ENCODE assay signal across 22 cellular contexts in the genomic region with DNA sequence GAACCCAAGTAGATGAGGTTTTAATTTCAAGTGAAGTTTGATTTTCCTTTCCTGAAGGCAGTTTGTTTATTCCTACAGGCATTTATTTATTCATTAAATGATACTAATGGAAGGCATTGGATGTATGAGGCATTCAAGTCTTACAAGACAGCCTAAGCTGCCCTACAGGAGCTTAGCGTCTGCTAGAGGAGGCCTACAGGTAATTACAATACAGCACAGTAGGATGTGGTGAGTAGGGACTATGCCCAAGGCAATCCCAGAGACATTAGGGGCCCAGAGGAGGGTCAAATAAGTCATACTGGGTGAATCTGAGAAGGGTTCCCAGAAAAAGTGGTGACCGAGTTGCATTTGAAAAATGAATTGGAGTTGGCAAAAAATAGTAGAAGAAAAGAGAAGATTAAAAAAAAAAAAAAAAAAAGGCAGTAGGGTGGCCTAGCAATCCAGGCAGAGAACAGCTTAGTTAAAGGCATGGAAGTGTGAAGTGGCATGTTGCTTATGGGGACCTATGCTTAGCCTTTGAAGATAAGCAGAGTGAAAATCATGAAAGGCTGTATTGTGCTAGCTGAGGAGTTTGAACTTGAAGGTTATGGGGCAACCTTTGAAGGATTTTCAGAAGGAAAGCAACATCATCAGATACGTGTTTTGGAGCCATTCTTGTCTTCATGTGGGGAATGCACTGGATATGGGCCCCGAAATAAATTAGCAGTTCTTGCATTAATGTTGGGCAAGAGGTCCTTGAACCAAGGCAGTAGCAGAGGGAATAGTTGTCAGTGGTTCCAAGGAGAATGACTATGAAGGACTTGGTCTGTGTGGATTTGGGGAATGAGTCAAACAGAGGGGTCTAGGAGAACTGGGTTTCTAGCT.
DNase-seq lines count a peak whose midpoint lies in the region; ATAC-seq and TF ChIP-seq lines count a peak whose summit lies in the region.
"Had no signal": no experiment of that assay in that cellular context is flagged by ENCODE, and none has a peak within 500 bp of the region (broad histone marks: within the 10 kb centered on the region; RNA-seq: fewer than 3 reads in every experiment).

No MANE protein-coding gene starts in this region.

- no peaks in the 10 kb centered on the region for H3K27me3 Mint-ChIP-seq in activated T-helper 17 cell treated with anti-CD3 and anti-CD28 coated beads, Interleukin-2, amount 50 U/mL, for 72 hours
- no peaks in the 10 kb centered on the region for H3K27me3 Mint-ChIP-seq in memory B cell
- H3K27me3 Mint-ChIP-seq: CD4-positive, alpha-beta T cell had no signal

- H3K4me1 Mint-ChIP-seq in activated T-helper 17 cell treated with anti-CD3 and anti-CD28 coated beads, Interleukin-2, amount 50 U/mL, for 72 hours: no peaks in the 10 kb centered on the region
- peaks cover 18% of the 10 kb centered on the region for H3K4me1 Mint-ChIP-seq in memory B cell

- H3K27me3 ChIP-seq in gastrocnemius medialis (no peaks in the 10 kb centered on the region), right cardiac atrium (ENCODE audit: control insufficient read depth, insufficient read depth) (no peaks in the 10 kb centered on the region)

- H3K4me3 ChIP-seq in gastrocnemius medialis (no peak overlapping the region), right cardiac atrium (ENCODE audit: low read length) (no peak overlapping the region)

- H3K27ac ChIP-seq in gastrocnemius medialis (no peak overlapping the region), right cardiac atrium (ENCODE audit: low read length) (no peak overlapping the region)
- H3K27ac ChIP-seq: 22Rv1 had no signal

- TF ChIP-seq POLR2A in gastrocnemius medialis (IDR thresholded peaks at IDR 0.05): no peak

- intact Hi-C loops in gastrocnemius medialis (cut with DNase I; ENCODE audit: low total_unique reads) (no loop called here), right cardiac atrium (cut with DNase I) (no loop called here)

- no peaks in the 10 kb centered on the region for H3K9me3 Mint-ChIP-seq in activated T-helper 17 cell treated with anti-CD3 and anti-CD28 coated beads, Interleukin-2, amount 50 U/mL, for 72 hours
- no peaks in the 10 kb centered on the region for H3K9me3 Mint-ChIP-seq in memory B cell
- H3K9me3 Mint-ChIP-seq: CD4-positive, alpha-beta T cell; H9 had no signal

- WGBS in right cardiac atrium: 80% methylated on average over 4 of the region's 4 CpGs

- H3K4me3 Mint-ChIP-seq in activated T-helper 17 cell treated with anti-CD3 and anti-CD28 coated beads, Interleukin-2, amount 50 U/mL, for 72 hours: no peak overlapping the region
- H3K4me3 Mint-ChIP-seq in memory B cell: no peak overlapping the region
- H3K4me3 Mint-ChIP-seq: CD4-positive, alpha-beta T cell; H9 had no signal

- ATAC-seq in activated T-helper 17 cell treated with anti-CD3 and anti-CD28 coated beads, Interleukin-2, amount 50 U/mL, for 72 hours (replicated peaks): no peak
- ATAC-seq in memory B cell (ENCODE audit: low read depth): no peak
- ATAC-seq in gastrocnemius medialis: no peak
- ATAC-seq in right cardiac atrium: no peak
- no peak for ATAC-seq in GM18868 (IDR thresholded peaks at IDR 0.05; ENCODE audit: unreplicated experiment)
- ATAC-seq: SK-N-SH treated with all-trans-retinoic acid at 6 μM for 48 hours had no signal

- H3K36me3 Mint-ChIP-seq in activated T-helper 17 cell treated with anti-CD3 and anti-CD28 coated beads, Interleukin-2, amount 50 U/mL, for 72 hours (ENCODE audit: low read depth): peaks cover 12% of the 10 kb centered on the region
- H3K36me3 Mint-ChIP-seq in memory B cell: peaks cover 15% of the 10 kb centered on the region

- H3K4me1 ChIP-seq in gastrocnemius medialis: no peaks in the 10 kb centered on the region
- no peaks in the 10 kb centered on the region for H3K4me1 ChIP-seq in right cardiac atrium (ENCODE audit: control insufficient read depth, insufficient read depth, low read length)
- H3K4me1 ChIP-seq: BE2C had no signal

- peak overlapping the region; percentile 1 for H3K27ac Mint-ChIP-seq in activated T-helper 17 cell treated with anti-CD3 and anti-CD28 coated beads, Interleukin-2, amount 50 U/mL, for 72 hours
- peak overlapping the region; percentile 42 for H3K27ac Mint-ChIP-seq in memory B cell
- H3K27ac Mint-ChIP-seq: CD4-positive, alpha-beta T cell had no signal

- H3K9me3 ChIP-seq in gastrocnemius medialis (no peaks in the 10 kb centered on the region), right cardiac atrium (ENCODE audit: control insufficient read depth, low read length) (no peaks in the 10 kb centered on the region)
- H3K9me3 ChIP-seq: BE2C had no signal

- no peak for TF ChIP-seq CTCF in gastrocnemius medialis (IDR thresholded peaks at IDR 0.05 in 4 of 5, conservative IDR thresholded peaks at IDR 0.05 in 1 of 5)

- DNase-seq in NCI-H82 (lab: John Stamatoyannopoulos, UW) (peak; percentile 34), NCI-H82 treated with DMSO at 0.1 percent for 48 hours (lab: John Stamatoyannopoulos, UW; ENCODE audit: unreplicated experiment) (no peak), memory B cell (ENCODE audit: low spot score in 2 of 2) (peak in 1 of 2 donors; percentile 2), gastrocnemius medialis (no peak), right cardiac atrium (no peak), NCI-H510A (lab: John Stamatoyannopoulos, UW) (no peak)
- DNase-seq: BE2C; Calu3; CD4-positive, alpha-beta T cell; DMS53; H9; KG1; NCI-H1105 treated with DMSO at 0.1 percent for 48 hours; NCI-H1694; NCI-H2107; NCI-H510A treated with DMSO at 0.1 percent for 48 hours; NCI-H774; SHP77 had no signal

- H3K36me3 ChIP-seq in gastrocnemius medialis: no peaks in the 10 kb centered on the region
- H3K36me3 ChIP-seq: BE2C had no signal

- in situ Hi-C loops in gastrocnemius medialis (cut with MboI; ENCODE audit: low sequenced_read_pairs in 4 of 4): loop anchor here in 1 of 4 donors (25.0 kb wide), 1 partner anchor 970 kb away; no protein-coding TSS in a partner anchor
